Comparison of ENCODE assay signal across 9 cellular contexts in the genomic region with DNA sequence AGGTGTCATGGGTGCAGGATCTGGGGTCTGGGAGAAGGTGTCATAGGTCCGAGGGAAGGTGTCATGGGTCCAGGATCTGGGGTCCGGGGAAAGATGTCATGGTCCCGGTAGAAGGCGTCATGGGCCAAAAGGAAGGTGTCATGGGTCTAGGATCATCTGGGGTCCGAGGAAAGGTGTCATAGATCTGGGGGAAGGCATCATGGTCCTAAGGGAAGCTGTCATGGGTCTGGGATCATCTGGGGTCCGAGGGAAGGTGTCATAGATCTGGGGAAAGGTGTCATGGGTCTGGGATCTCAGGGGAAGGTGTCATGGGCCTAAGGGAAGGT. TPM values are rescaled to one million over a fixed set of nuclear protein-coding genes. Genes with fewer than 3 reads are reported as not detected.
DNase-seq lines count a peak whose midpoint lies in the region; ATAC-seq and TF ChIP-seq lines count a peak whose summit lies in the region.
"Had no signal": no experiment of that assay in that cellular context is flagged by ENCODE, and none has a peak within 500 bp of the region (broad histone marks: within the 10 kb centered on the region; RNA-seq: fewer than 3 reads in every experiment).

No MANE protein-coding gene starts in this region.

- no peak for TF ChIP-seq CTCF in H9 (conservative IDR thresholded peaks at IDR 0.05)
- no peak for TF ChIP-seq CTCF in WTC11 (IDR thresholded peaks at IDR 0.05)

- H3K79me1 ChIP-seq in H9 (ENCODE audit: insufficient read depth, low read depth, low read length, poor library complexity, severe bottlenecking): peaks cover 3% of the 10 kb centered on the region

- H3K79me2 ChIP-seq in H9 (ENCODE audit: insufficient read depth, low read length): no peaks in the 10 kb centered on the region; the same call in 1 of the 2 replicates

- H3K18ac ChIP-seq in H9 (ENCODE audit: insufficient read length, low read depth, low read length): no peak overlapping the region

- POLR2A ChIA-PET in WTC11 (lab: Charles Lee): no interaction called here

- H2AK5ac ChIP-seq in H9 (ENCODE audit: insufficient read length, low read length): no peak overlapping the region

- H3K23me2 ChIP-seq in H9 (ENCODE audit: insufficient read length, low read depth, low read length, poor library complexity, severe bottlenecking): peaks cover 5% of the 10 kb centered on the region

- H4K5ac ChIP-seq in H9 (ENCODE audit: insufficient read length, low read depth, low read length): no peak overlapping the region

- H3K4me3 ChIP-seq in right cardiac atrium (ENCODE audit: low read length) (peak overlapping the region; percentile 73), skin epidermis (peak overlapping the region; percentile 52 to 95 (median 79))

- intact Hi-C loops in right cardiac atrium (cut with DNase I): no loop called here

- no peak overlapping the region for H2BK5ac ChIP-seq in H9 (ENCODE audit: insufficient read length, low read length)

- H3K4me2 ChIP-seq in H9 (ENCODE audit: insufficient read depth, insufficient read length, low read length): peak overlapping the region; percentile 61

- H3K4me1 ChIP-seq in H9 (ENCODE audit: insufficient read depth, low read length) (no peaks in the 10 kb centered on the region), right cardiac atrium (ENCODE audit: control insufficient read depth, insufficient read depth, low read length) (no peaks in the 10 kb centered on the region)

- no peak overlapping the region for H3K4ac ChIP-seq in H9 (ENCODE audit: low read depth, low read length)

- H3K9ac ChIP-seq in H9 (ENCODE audit: extremely low read depth, insufficient read length, low read length): no peak overlapping the region

- H3K36me3 Mint-ChIP-seq in H9 (ENCODE audit: insufficient read depth in 1 of 3, low read depth in 3 of 3): peaks cover 0 to 12% (median 7%) of the 10 kb centered on the region in 3 experiments; a peak in 6 of 7 replicates
- peaks cover 2% of the 10 kb centered on the region for H3K36me3 Mint-ChIP-seq in WTC11

- no peak overlapping the region; the same call in 1 of the 2 replicates for H3K14ac ChIP-seq in H9 (ENCODE audit: insufficient read depth, low read length)

- H3K56ac ChIP-seq in H9 (ENCODE audit: insufficient read length, low read depth, low read length): no peak overlapping the region

- peaks cover 12 to 21% of the 10 kb centered on the region in 2 experiments for H3K4me1 Mint-ChIP-seq in H9
- H3K4me1 Mint-ChIP-seq in WTC11: peaks cover 14% of the 10 kb centered on the region

- peaks cover 7% of the 10 kb centered on the region; the same call in 1 of the 2 replicates for H3K27me3 ChIP-seq in H9 (ENCODE audit: insufficient read depth, low read length)
- H3K27me3 ChIP-seq in right cardiac atrium (ENCODE audit: control insufficient read depth, insufficient read depth): no peaks in the 10 kb centered on the region

- CTCF ChIA-PET in WTC11 (lab: Charles Lee): interaction anchor here (0.9 to 1.2 kb wide), 7 partner anchors 9 to 77 kb away, joined by 3 to 8 read pairs (median 5); a partner anchor contains a TSS

- DNase-seq in H9 (no peak), WTC11 (ENCODE audit: low spot score) (no peak), right cardiac atrium (no peak), RKO (ENCODE audit: low spot score) (no peak), HCEC 1CT (no peak)

- WGBS in H9 (ENCODE audit: extremely low coverage, insufficient read length, low lambda C conversion rate): no CpG with 5 or more reads among the region's 6 CpGs
- 55% methylated on average over 6 of the region's 6 CpGs for WGBS in right cardiac atrium

- no peak overlapping the region for H2BK20ac ChIP-seq in H9 (ENCODE audit: low read depth, low read length, poor library complexity, severe bottlenecking)

- no peak overlapping the region for H2BK12ac ChIP-seq in H9 (ENCODE audit: insufficient read length, low read depth, low read length)

- H2BK120ac ChIP-seq in H9 (ENCODE audit: low read depth, low read length, poor library complexity, severe bottlenecking): no peak overlapping the region

- ATAC-seq in WTC11: no peak
- ATAC-seq in right cardiac atrium: no peak
- no peak for ATAC-seq in GM21717 (IDR thresholded peaks at IDR 0.05; ENCODE audit: unreplicated experiment)
- no peak for ATAC-seq in GM19328 (IDR thresholded peaks at IDR 0.05; ENCODE audit: unreplicated experiment)

- H3K27ac ChIP-seq in H9 (ENCODE audit: insufficient read length, low read depth, low read length) (no peak overlapping the region), right cardiac atrium (ENCODE audit: low read length) (no peak overlapping the region), skin epidermis (peak overlapping the region in 17 of 21 experiments; percentile 20 to 94 (median 87))

- H3K27me3 Mint-ChIP-seq in H9 (ENCODE audit: low read depth): peaks cover 46% of the 10 kb centered on the region
- H3K27me3 Mint-ChIP-seq in WTC11 (ENCODE audit: low read depth): peaks cover 37% of the 10 kb centered on the region

- no peak overlapping the region for H2BK15ac ChIP-seq in H9 (ENCODE audit: low read depth, low read length)

- no peaks in the 10 kb centered on the region for H4K20me1 ChIP-seq in H9 (ENCODE audit: control insufficient read depth, insufficient read depth, insufficient read length)

- H3K9me3 Mint-ChIP-seq in H9: 0 out of 5 replicates have a peak, but pooled peaks cover 0 to 3% of the 10 kb centered on the region in 2 experiments
- no peaks in the 10 kb centered on the region for H3K9me3 Mint-ChIP-seq in WTC11

- H3T11ph ChIP-seq in H9 (ENCODE audit: low read length): no peak overlapping the region

- H3K9me3 ChIP-seq in H9 (ENCODE audit: control insufficient read depth, low read depth, low read length) (no peaks in the 10 kb centered on the region), right cardiac atrium (ENCODE audit: control insufficient read depth, low read length) (no peaks in the 10 kb centered on the region)

- no peak overlapping the region for H4K91ac ChIP-seq in H9 (ENCODE audit: insufficient read length, low read depth, low read length)

- H2AFZ ChIP-seq in H9 (ENCODE audit: low read length): no peak overlapping the region

- no peak overlapping the region for H4K8ac ChIP-seq in H9 (replicated peaks; ENCODE audit: insufficient read length, low read depth, low read length)

- H3K27ac Mint-ChIP-seq in H9: peak overlapping the region in 1 of 3 experiments; percentile 47; a peak in 2 of 7 replicates
- H3K27ac Mint-ChIP-seq in WTC11: peak overlapping the region; percentile 66

- no peak overlapping the region for H3K23ac ChIP-seq in H9 (ENCODE audit: insufficient read length, low read depth, low read length)

- H3K4me3 Mint-ChIP-seq in H9: peak overlapping the region; percentile 77 to 86
- peak overlapping the region; percentile 85 for H3K4me3 Mint-ChIP-seq in WTC11

TF ChIP-seq in WTC11, 78 proteins besides CTCF, POLR2A, EP300 and RAD21:
- TF ChIP-seq, protein P1, sequence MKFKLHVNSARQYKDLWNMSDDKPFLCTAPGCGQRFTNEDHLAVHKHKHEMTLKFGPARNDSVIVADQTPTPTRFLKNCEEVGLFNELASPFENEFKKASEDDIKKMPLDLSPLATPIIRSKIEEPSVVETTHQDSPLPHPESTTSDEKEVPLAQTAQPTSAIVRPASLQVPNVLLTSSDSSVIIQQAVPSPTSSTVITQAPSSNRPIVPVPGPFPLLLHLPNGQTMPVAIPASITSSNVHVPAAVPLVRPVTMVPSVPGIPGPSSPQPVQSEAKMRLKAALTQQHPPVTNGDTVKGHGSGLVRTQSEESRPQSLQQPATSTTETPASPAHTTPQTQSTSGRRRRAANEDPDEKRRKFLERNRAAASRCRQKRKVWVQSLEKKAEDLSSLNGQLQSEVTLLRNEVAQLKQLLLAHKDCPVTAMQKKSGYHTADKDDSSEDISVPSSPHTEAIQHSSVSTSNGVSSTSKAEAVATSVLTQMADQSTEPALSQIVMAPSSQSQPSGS (CRISPR knock-in tag; IDR thresholded peaks at IDR 0.05; ENCODE audit: borderline replicate concordance, low read depth): no peak
- TF ChIP-seq RORB (CRISPR knock-in tag; IDR thresholded peaks at IDR 0.05): no peak
- no peak for TF ChIP-seq EMX1 (CRISPR knock-in tag; IDR thresholded peaks at IDR 0.05)
- TF ChIP-seq KAT7 (CRISPR knock-in tag; IDR thresholded peaks at IDR 0.05; ENCODE audit: borderline replicate concordance): no peak
- no peak for TF ChIP-seq NR3C1 (CRISPR knock-in tag; conservative IDR thresholded peaks at IDR 0.05; ENCODE audit: low read depth)
- no peak for TF ChIP-seq TCF7 (CRISPR knock-in tag; IDR thresholded peaks at IDR 0.05; ENCODE audit: low read depth)
- no peak for TF ChIP-seq ZNF416 (CRISPR knock-in tag; IDR thresholded peaks at IDR 0.05)
TF ChIP-seq in WTC11: peak in this region for 0.

RNA-seq across cellular contexts. Expression of a gene that starts 1.0 kb away (rescaled TPM):
- total RNA-seq in H9 (2021) (19.1 and 20.4 TPM in 2 replicates), WTC11 (2021) (22.5 to 28.0 TPM (median 26.2 TPM) in 3 replicates), right cardiac atrium (10 to 100 TPM; 10.9 to 13.4 (median 11.9) TPM)
- 13.4 TPM for polyA plus RNA-seq in right cardiac atrium

RNA-seq across cellular contexts. Expression of a gene that starts 21.1 kb away (rescaled TPM):
- total RNA-seq in H9 (2021): 58.0 and 65.5 TPM in 2 replicates
- total RNA-seq in WTC11 (2021): 57.7 to 63.7 TPM (median 60.8 TPM) in 3 replicates
- 10 to 100 TPM; 19.8 to 23.0 (median 21.6) TPM for total RNA-seq in right cardiac atrium
- polyA plus RNA-seq in right cardiac atrium: 22.9 TPM

RNA-seq across cellular contexts. Expression of a gene that starts 24.0 kb away (rescaled TPM):
- total RNA-seq in H9 (2021) (0.26 and 0.42 TPM in 2 replicates), WTC11 (2021) (0.76 to 0.92 TPM (median 0.87 TPM) in 3 replicates), right cardiac atrium (under 1 TPM; 0.22 to 0.62 (median 0.54) TPM)
- 0.84 TPM for polyA plus RNA-seq in right cardiac atrium

RNA-seq across cellular contexts. Expression of a gene that starts 30.6 kb away (rescaled TPM):
- total RNA-seq in H9 (2021) (0.33 and 0.50 TPM in 2 replicates), WTC11 (2021) (0.72 to 1.1 TPM (median 0.94 TPM) in 3 replicates), right cardiac atrium (not detected)
- not detected for polyA plus RNA-seq in right cardiac atrium
- total RNA-seq: mucosa of gallbladder had no signal

RNA-seq across cellular contexts. Expression of a gene that starts 39.9 kb away (rescaled TPM):
- total RNA-seq in H9 (2021) (8.3 and 8.7 TPM in 2 replicates), WTC11 (2021) (12.3 to 18.6 TPM (median 17.3 TPM) in 3 replicates), right cardiac atrium (under 1 TPM; 0.15 to 0.70 (median 0.20) TPM)
- polyA plus RNA-seq in right cardiac atrium: 0.29 TPM

Comparison
In these comparisons a context has a peak if more than half of its experiments do, and no peak if none do; other contexts are left out.
1. H3K27ac ChIP-seq: peak in skin epidermis (17 of 21); none in H9 (single experiment) and right cardiac atrium (single experiment).